Comparison of ENCODE assay signal across 24 cellular contexts in the genomic region with DNA sequence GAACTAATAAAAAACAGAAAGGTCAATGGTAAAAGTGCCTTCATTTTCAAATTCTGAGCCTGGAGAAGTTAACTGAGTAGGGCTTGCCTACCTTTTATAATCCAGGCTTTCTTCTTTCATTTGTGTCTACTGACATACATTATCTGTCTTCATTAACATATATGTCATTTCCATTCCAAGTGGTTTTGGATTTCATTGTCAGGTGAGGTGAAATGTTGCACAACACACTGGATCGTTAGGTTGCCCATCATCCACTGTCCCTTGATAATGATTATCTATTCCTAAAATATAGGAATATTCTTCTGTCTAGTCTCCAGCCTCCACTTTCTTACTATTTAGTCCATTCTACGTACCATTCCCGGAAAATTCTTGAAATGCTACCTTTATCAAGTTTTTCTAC. TPM values are rescaled to one million over a fixed set of nuclear protein-coding genes. Genes with fewer than 3 reads are reported as not detected.
DNase-seq lines count a peak whose midpoint lies in the region; ATAC-seq and TF ChIP-seq lines count a peak whose summit lies in the region.
"Had no signal": no experiment of that assay in that cellular context is flagged by ENCODE, and none has a peak within 500 bp of the region (broad histone marks: within the 10 kb centered on the region; RNA-seq: fewer than 3 reads in every experiment).

No MANE protein-coding gene starts in this region.

- H3K23ac ChIP-seq in IMR-90 (ENCODE audit: low read depth, low read length), result no peak overlapping the region; the same call in 1 of the 2 replicates

- POLR2A ChIA-PET in IMR-90 (lab: Charles Lee; ENCODE audit: unreplicated experiment), result no interaction called here

- no peak overlapping the region for H4K5ac ChIP-seq in IMR-90 (ENCODE audit: low read depth, low read length)

- no peak for TF ChIP-seq POLR2A in IMR-90 (IDR thresholded peaks at IDR 0.05; ENCODE audit: low read depth, low read length)

- H3K27me3 Mint-ChIP-seq in T-helper 17 cell (peaks cover 6% of the 10 kb centered on the region), natural killer cell (ENCODE audit: low read depth in 2 of 2) (no peaks in the 10 kb centered on the region)
- H3K27me3 Mint-ChIP-seq: activated CD4-positive, alpha-beta memory T cell treated with anti-CD3 and anti-CD28 coated beads for 36 hours; stimulated activated naive CD8-positive, alpha-beta T cell treated with anti-CD3 and anti-CD28 coated beads, Interleukin-15, amount 100 ng/mL, for 72 hours had no signal

- H3K9ac ChIP-seq in IMR-90 (ENCODE audit: low read depth, low read length), result no peak overlapping the region
- H3K9ac ChIP-seq: parathyroid adenoma had no signal

- no peak overlapping the region for H4K91ac ChIP-seq in IMR-90 (ENCODE audit: insufficient read depth, low read depth, low read length)

- H3K79me1 ChIP-seq in IMR-90 (ENCODE audit: low read depth in 1 of 2, low read length in 2 of 2), result no peaks in the 10 kb centered on the region

- no peak overlapping the region for H3K14ac ChIP-seq in IMR-90 (replicated peaks; ENCODE audit: low read depth, low read length)

- intact Hi-C loops in IMR-90 (cut with micrococcal nuclease), result no loop called here
- intact Hi-C loops in natural killer cell (cut with micrococcal nuclease), result no loop called here

- dilution Hi-C loops in IMR-90 (cut with HindIII; ENCODE audit: low sequenced_read_pairs, unreplicated experiment), result no loop called here

- no peak overlapping the region for H2AFZ ChIP-seq in IMR-90 (replicated peaks; ENCODE audit: low read length, poor library complexity)
- H2AFZ ChIP-seq: parathyroid adenoma had no signal

- H3K18ac ChIP-seq in IMR-90 (ENCODE audit: low read depth, low read length), result no peak overlapping the region

- H2BK15ac ChIP-seq in IMR-90 (ENCODE audit: low read depth, low read length), result 0 out of 3 replicates have a peak overlapping the region, but pooled peaks have one; percentile 71

- H3K27ac ChIP-seq in 22Rv1 (peak overlapping the region; percentile 92), IMR-90 (ENCODE audit: insufficient read depth, low read length) (no peak overlapping the region)
- H3K27ac ChIP-seq: parathyroid adenoma had no signal

- H3K4me3 Mint-ChIP-seq in T-helper 17 cell (no peak overlapping the region), natural killer cell (peak overlapping the region; percentile 73)
- H3K4me3 Mint-ChIP-seq: activated CD4-positive, alpha-beta memory T cell treated with anti-CD3 and anti-CD28 coated beads for 36 hours had no signal

- H3K56ac ChIP-seq in IMR-90 (ENCODE audit: extremely low read depth, insufficient read depth, low read length), result no peak overlapping the region

- H3K27me3 ChIP-seq in IMR-90 (ENCODE audit: control insufficient read depth, insufficient read depth, low read length), result no peaks in the 10 kb centered on the region
- H3K27me3 ChIP-seq: heart right ventricle had no signal

- TF ChIP-seq CTCF in 22Rv1 (IDR thresholded peaks at IDR 0.05) (no peak), IMR-90 (conservative IDR thresholded peaks at IDR 0.05; ENCODE audit: low read depth, low read length) (no peak), natural killer cell (IDR thresholded peaks at IDR 0.05) (no peak)

- H2BK120ac ChIP-seq in IMR-90 (ENCODE audit: low read depth, low read length), result peak overlapping the region; percentile 51; the same call in 1 of the 2 replicates

- H3K9me3 Mint-ChIP-seq in natural killer cell, result no peaks in the 10 kb centered on the region
- H3K9me3 Mint-ChIP-seq: activated CD4-positive, alpha-beta memory T cell treated with anti-CD3 and anti-CD28 coated beads for 36 hours; activated naive CD4-positive, alpha-beta T cell treated with anti-CD3 and anti-CD28 coated beads, Interleukin-2, amount 10 ng/mL, durations not matched to agents 7 days and 5 days; stimulated activated naive CD8-positive, alpha-beta T cell treated with anti-CD3 and anti-CD28 coated beads, Interleukin-15, amount 100 ng/mL, for 72 hours had no signal

- in situ Hi-C loops in IMR-90 (cut with MboI; ENCODE audit: low sequenced_read_pairs), result loop anchor here (5.0 kb wide), 1 partner anchor 206 kb away; no protein-coding TSS in a partner anchor

- H3K4me1 Mint-ChIP-seq in T-helper 17 cell, result peaks cover 7% of the 10 kb centered on the region
- H3K4me1 Mint-ChIP-seq in natural killer cell, result peaks cover 14 to 22% of the 10 kb centered on the region in 2 donors

- TF ChIP-seq RAD21 in IMR-90 (IDR thresholded peaks at IDR 0.05; ENCODE audit: low read length), result no peak

- CTCF ChIA-PET in IMR-90 (lab: Yijun Ruan, JAX), result interaction anchor here (0.6 kb wide), 1 partner anchor 381 kb away, joined by 3 read pairs; no protein-coding TSS in a partner anchor

- WGBS in IMR-90 (ENCODE audit: extremely low coverage in 2 of 2, insufficient read length in 1 of 2), 2 experiments, result no CpG with 5 or more reads among the region's 3 CpGs

- no peaks in the 10 kb centered on the region for H3K36me3 ChIP-seq in IMR-90 (ENCODE audit: control insufficient read depth, insufficient read depth, low read length)
- H3K36me3 ChIP-seq: heart right ventricle had no signal

- H2BK5ac ChIP-seq in IMR-90 (ENCODE audit: low read depth, low read length, poor library complexity, severe bottlenecking), result no peak overlapping the region

- H4K20me1 ChIP-seq in IMR-90 (ENCODE audit: insufficient read depth, low read length), result no peaks in the 10 kb centered on the region

- no peaks in the 10 kb centered on the region for H3K36me3 Mint-ChIP-seq in T-helper 17 cell (ENCODE audit: low read depth)
- no peaks in the 10 kb centered on the region for H3K36me3 Mint-ChIP-seq in natural killer cell
- H3K36me3 Mint-ChIP-seq: activated CD4-positive, alpha-beta memory T cell treated with anti-CD3 and anti-CD28 coated beads for 36 hours; activated naive CD4-positive, alpha-beta T cell treated with anti-CD3 and anti-CD28 coated beads, Interleukin-2, amount 10 ng/mL, durations not matched to agents 7 days and 5 days had no signal

- H3K9me3 ChIP-seq in IMR-90 (ENCODE audit: control insufficient read depth, insufficient read depth, low read length) (no peaks in the 10 kb centered on the region), T-helper 17 cell (ENCODE audit: control insufficient read depth, low read length, poor library complexity, severe bottlenecking) (no peaks in the 10 kb centered on the region)
- H3K9me3 ChIP-seq: heart right ventricle had no signal

- peak overlapping the region; percentile 54; the same call in 1 of the 2 replicates for H3K4ac ChIP-seq in IMR-90 (ENCODE audit: low read depth, low read length)

- no peak overlapping the region for H2AK9ac ChIP-seq in IMR-90 (replicated peaks; ENCODE audit: low read depth, low read length, poor library complexity)

- DNase-seq in IMR-90, result no peak
- no peak for DNase-seq in T-helper 17 cell
- DNase-seq in natural killer cell, result no peak
- DNase-seq in DMS79 treated with DMSO at 0.1 percent for 48 hours (lab: John Stamatoyannopoulos, UW), result no peak
- no peak for DNase-seq in putamen (ENCODE audit: low spot score)
- DNase-seq: ACHN; activated CD4-positive, alpha-beta memory T cell treated with anti-CD3 and anti-CD28 coated beads for 36 hours; activated naive CD4-positive, alpha-beta T cell treated with anti-CD3 and anti-CD28 coated beads, Interleukin-2, amount 10 ng/mL, durations not matched to agents 7 days and 5 days; activated T-cell treated with anti-CD3 and anti-CD28 coated beads for 4 hours; anterior cingulate cortex; heart right ventricle; NCI-H1048; NCI-H1930; NCI-H524; stimulated activated CD4-positive, alpha-beta T cell treated with anti-CD3 and anti-CD28 coated beads, Interleukin-1b, Interleukin-23, amount 100 ng/mL, for 48 hours; stimulated activated naive CD8-positive, alpha-beta T cell treated with anti-CD3 and anti-CD28 coated beads, Interleukin-15, amount 100 ng/mL, for 72 hours had no signal

- H3K4me3 ChIP-seq in IMR-90 (ENCODE audit: insufficient read depth, low read depth, low read length), result no peak overlapping the region
- H3K4me3 ChIP-seq: lung had no signal

- peaks cover 4% of the 10 kb centered on the region; the same call in 1 of the 2 replicates for H3K4me1 ChIP-seq in IMR-90 (ENCODE audit: control insufficient read depth, insufficient read depth, low read length)
- H3K4me1 ChIP-seq: parathyroid adenoma had no signal

- H3K4me2 ChIP-seq in IMR-90 (ENCODE audit: low read depth, low read length), result no peak overlapping the region

- no TSS peak for BruUV-seq in IMR-90 (replicated peaks; lab: Mats Ljungman, UMichigan)

- no peak overlapping the region for H2BK20ac ChIP-seq in IMR-90 (ENCODE audit: low read depth, low read length)

- H4K8ac ChIP-seq in IMR-90 (ENCODE audit: low read depth in 2 of 2, low read length in 2 of 2), result no peak overlapping the region

- H3K27ac Mint-ChIP-seq in T-helper 17 cell (peak overlapping the region; percentile 19), natural killer cell (peak overlapping the region; percentile 88 to 96)

- ATAC-seq in IMR-90 (ENCODE audit: low read depth) (no peak), T-helper 17 cell (no peak), natural killer cell (no peak), GM18909 (IDR thresholded peaks at IDR 0.05; ENCODE audit: poor library complexity, unreplicated experiment) (no peak), HG03469 (IDR thresholded peaks at IDR 0.05; ENCODE audit: unreplicated experiment) (no peak)
- ATAC-seq: heart right ventricle had no signal

- H2AK5ac ChIP-seq in IMR-90 (ENCODE audit: low read depth, low read length), result no peak overlapping the region

- H3K9me1 ChIP-seq in IMR-90 (ENCODE audit: insufficient read depth, low read length), result peaks cover 3% of the 10 kb centered on the region; the same call in 1 of the 2 replicates

TF ChIP-seq in IMR-90, 13 proteins besides CTCF, POLR2A, EP300 and RAD21:
- TF ChIP-seq CEBPB (IDR thresholded peaks at IDR 0.05; ENCODE audit: low read depth, low read length) (peak; percentile 60), BHLHE40 (IDR thresholded peaks at IDR 0.05; ENCODE audit: low read depth, low read length) (no peak)

RNA-seq across cellular contexts. Expression of gene CP, which starts 55.0 kb away (rescaled TPM):
- total RNA-seq in IMR-90 (2012; rRNA removed), result 0.28 TPM in 1 of 2 replicates, not detected in the other
- not detected in 2 replicates for polyA plus RNA-seq in IMR-90 (2012; rRNA removed)
- polyA plus RNA-seq in IMR-90 (2012; cell fraction: cytosol; rRNA removed), result not detected in 2 replicates
- polyA plus RNA-seq in IMR-90 (2012; cell fraction: nucleus; rRNA removed; ENCODE audit: low replicate concordance), result 0.07 TPM in 1 of 2 replicates, not detected in the other
- total RNA-seq in T-helper 17 cell, result not detected
- total RNA-seq in natural killer cell, result not detected
- total RNA-seq: activated CD4-positive, alpha-beta memory T cell treated with anti-CD3 and anti-CD28 coated beads for 36 hours; Daoy; myocyte; T-helper 2 cell treated with Interferon-gamma antibody and Interleukin-4, amounts not matched to agents 100 ng/mL and 5 ng/mL, for 36 hours had no signal

RNA-seq across cellular contexts. Expression of gene TM4SF18, which starts 56.8 kb away (rescaled TPM):
- total RNA-seq in IMR-90 (2012; rRNA removed) (under 0.01 TPM in 1 of 2 replicates, not detected in the other), T-helper 17 cell (not detected), natural killer cell (not detected)
- not detected in 2 replicates for polyA plus RNA-seq in IMR-90 (2012; rRNA removed)
- not detected in 2 replicates for polyA plus RNA-seq in IMR-90 (2012; cell fraction: cytosol; rRNA removed)
- polyA plus RNA-seq in IMR-90 (2012; cell fraction: nucleus; rRNA removed; ENCODE audit: low replicate concordance), result not detected in 2 replicates
- total RNA-seq: activated CD4-positive, alpha-beta memory T cell treated with anti-CD3 and anti-CD28 coated beads for 36 hours; T-helper 2 cell treated with Interferon-gamma antibody and Interleukin-4, amounts not matched to agents 100 ng/mL and 5 ng/mL, for 36 hours had no signal
